36 cellular contexts compared by ENCODE assay signal in the genomic region with DNA sequence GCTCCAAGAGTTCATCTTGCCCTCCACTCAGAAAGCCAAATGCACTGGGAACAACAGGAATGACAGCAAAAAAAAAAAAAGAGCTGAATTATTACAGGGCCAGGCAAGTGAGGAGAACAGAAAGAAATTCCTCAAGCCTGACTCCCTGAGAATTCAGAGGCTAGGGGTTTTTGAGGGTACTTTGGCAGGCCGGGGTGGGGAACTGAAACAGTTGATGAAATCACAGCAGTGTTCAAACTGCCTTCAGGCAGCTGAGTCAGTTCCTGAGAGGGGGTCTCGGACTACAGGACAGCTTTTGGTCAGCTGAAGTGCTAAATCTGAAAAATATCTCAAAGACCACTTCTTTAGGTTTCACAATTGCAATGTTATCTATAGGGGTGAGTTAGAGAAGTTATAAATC.
DNase-seq lines count a peak whose midpoint lies in the region; ATAC-seq, FAIRE-seq and TF ChIP-seq lines count a peak whose summit lies in the region.
"Had no signal": no experiment of that assay in that cellular context is flagged by ENCODE, and none has a peak within 500 bp of the region (broad histone marks: within the 10 kb centered on the region; RNA-seq: fewer than 3 reads in every experiment).

No MANE protein-coding gene starts in this region.

- no peaks in the 10 kb centered on the region for H3K9me3 ChIP-seq in neural progenitor cell (ENCODE audit: low read depth)
- H3K9me3 ChIP-seq: BLaER1, left ventricle myocardium inferior, neutrophil, right lobe of liver, thyroid gland had no signal

- H3K9me3 Mint-ChIP-seq in neural progenitor cell: no peaks in the 10 kb centered on the region
- H3K9me3 Mint-ChIP-seq: dendritic cell treated with granulocyte-macrophage colony-stimulating factor and Interleukin-4, amounts not matched to agents 40 ng/mL and 50 ng/mL, for 4 days had no signal

- peak overlapping the region; percentile 91 for H3K27ac Mint-ChIP-seq in neural progenitor cell
- H3K27ac Mint-ChIP-seq: activated naive CD8-positive, alpha-beta T cell treated with anti-CD3 and anti-CD28 coated beads for 36 hours; dendritic cell treated with granulocyte-macrophage colony-stimulating factor and Interleukin-4, amounts not matched to agents 40 ng/mL and 50 ng/mL, for 4 days; T-cell had no signal

- no peaks in the 10 kb centered on the region for H3K27me3 ChIP-seq in neural progenitor cell
- H3K27me3 ChIP-seq: BLaER1, neutrophil, right lobe of liver, thyroid gland had no signal

- no peak overlapping the region for H2AFZ ChIP-seq in neural progenitor cell (replicated peaks)

- ATAC-seq in GM21717 (IDR thresholded peaks at IDR 0.05; ENCODE audit: unreplicated experiment) (peak; percentile 18), HG02798 (IDR thresholded peaks at IDR 0.05; ENCODE audit: poor library complexity, unreplicated experiment) (no peak)
- ATAC-seq: esophagus mucosa, K562, right lobe of liver, T-cell had no signal

- peak; percentile 70 for FAIRE-seq in GM12892 (lab: Jason Lieb, UNC)
- FAIRE-seq: K562 had no signal

- no peak overlapping the region for H3K4me2 ChIP-seq in neural progenitor cell
- H3K4me2 ChIP-seq: BLaER1 had no signal

- no peak overlapping the region for H3K4me3 ChIP-seq in neural progenitor cell
- H3K4me3 ChIP-seq: BLaER1, K562, left ventricle myocardium inferior, right lobe of liver, thyroid gland had no signal

- no peaks in the 10 kb centered on the region for H3F3A ChIP-seq in neural progenitor cell (ENCODE audit: low read depth)

- H3K4me3 Mint-ChIP-seq in neural progenitor cell: no peak overlapping the region
- H3K4me3 Mint-ChIP-seq: activated naive CD8-positive, alpha-beta T cell treated with anti-CD3 and anti-CD28 coated beads for 36 hours; dendritic cell treated with granulocyte-macrophage colony-stimulating factor and Interleukin-4, amounts not matched to agents 40 ng/mL and 50 ng/mL, for 4 days; T-cell had no signal

- H3K79me2 ChIP-seq in neural progenitor cell (ENCODE audit: low read depth): no peaks in the 10 kb centered on the region

- H3K36me3 ChIP-seq in neural progenitor cell: no peaks in the 10 kb centered on the region
- H3K36me3 ChIP-seq: BLaER1, left ventricle myocardium inferior, neutrophil, right lobe of liver, thyroid gland, WERI-Rb-1 had no signal

- no peak overlapping the region for H3K27ac ChIP-seq in neural progenitor cell
- H3K27ac ChIP-seq: BLaER1, left ventricle myocardium inferior, neutrophil, right lobe of liver, RWPE1, thyroid gland, WERI-Rb-1 had no signal

- H4K20me1 ChIP-seq in neural progenitor cell (ENCODE audit: low read depth): no peaks in the 10 kb centered on the region
- H4K20me1 ChIP-seq: BLaER1 had no signal

- peaks cover 9% of the 10 kb centered on the region for H3K36me3 Mint-ChIP-seq in neural progenitor cell
- H3K36me3 Mint-ChIP-seq: activated naive CD8-positive, alpha-beta T cell treated with anti-CD3 and anti-CD28 coated beads for 36 hours; T-cell had no signal

- H3K27me3 Mint-ChIP-seq in neural progenitor cell (ENCODE audit: insufficient read depth, low read depth): peaks cover 2% of the 10 kb centered on the region
- H3K27me3 Mint-ChIP-seq: activated naive CD8-positive, alpha-beta T cell treated with anti-CD3 and anti-CD28 coated beads for 36 hours; dendritic cell treated with granulocyte-macrophage colony-stimulating factor and Interleukin-4, amounts not matched to agents 40 ng/mL and 50 ng/mL, for 4 days; T-cell had no signal

- no peak for TF ChIP-seq POLR2A in GM12892 (IDR thresholded peaks at IDR 0.05; ENCODE audit: low read depth, low read length)

- no peak for TF ChIP-seq CTCF in neural progenitor cell (IDR thresholded peaks at IDR 0.05)

- DNase-seq in GM12892 (ENCODE audit: insufficient read length) (no peak), RPMI8226 (peak; percentile 5), neural progenitor cell (ENCODE audit: low spot score) (no peak), Ammon's horn (ENCODE audit: low spot score) (no peak), COLO668 (lab: John Stamatoyannopoulos, UW; ENCODE audit: unreplicated experiment) (no peak)
- DNase-seq: activated CD4-positive, alpha-beta T cell treated with anti-CD3 and anti-CD28 coated beads for 48 hours; activated CD8-positive, alpha-beta memory T cell treated with anti-CD3 and anti-CD28 coated beads for 24 hours; activated naive CD8-positive, alpha-beta T cell treated with anti-CD3 and anti-CD28 coated beads for 36 hours; activated T-cell treated with anti-CD3 and anti-CD28 coated beads for 4 hours; anterior cingulate cortex; COR-L47; DMS53; foreskin fibroblast; GDM1; head of caudate nucleus; islet precursor cell; left ventricle myocardium inferior; mesendoderm; NCI-H1092; NCI-H1694; NCI-H446 treated with DMSO at 0.1 percent for 48 hours; NCI-H82; right lobe of liver; stimulated activated CD4-positive, alpha-beta T cell treated with anti-CD3 and anti-CD28 coated beads, Interleukin-12 subunit alpha, Interleukin-12 subunit beta, amount 100 ng/mL, for 4 hours; stimulated activated CD4-positive, alpha-beta T cell treated with anti-CD3 and anti-CD28 coated beads, Interleukin-2, amount 100 ng/mL, for 48 hours; T-cell; thyroid gland; WERI-Rb-1 had no signal

- H3K4me1 Mint-ChIP-seq in neural progenitor cell: peaks cover 17% of the 10 kb centered on the region
- H3K4me1 Mint-ChIP-seq: activated naive CD8-positive, alpha-beta T cell treated with anti-CD3 and anti-CD28 coated beads for 36 hours; T-cell had no signal

- H3K9ac ChIP-seq in neural progenitor cell: no peak overlapping the region
- H3K9ac ChIP-seq: BLaER1 had no signal

- H3K4me1 ChIP-seq in neural progenitor cell: peaks cover 8% of the 10 kb centered on the region
- H3K4me1 ChIP-seq: BLaER1, left ventricle myocardium inferior, right lobe of liver, thyroid gland had no signal
